In genomic region chr12:111886662-111887545, GRCh38 we compare ENCODE assay signal across 22 cellular contexts. TPM values are rescaled to one million over a fixed set of nuclear protein-coding genes. Genes with fewer than 3 reads are reported as not detected.
A peak's percentile ranks its signal among the peaks of the same experiment; 100 is the strongest.
DNase-seq lines count a peak whose midpoint lies in the region; ATAC-seq and TF ChIP-seq lines count a peak whose summit lies in the region.
"Had no signal": no experiment of that assay in that cellular context is flagged by ENCODE, and none has a peak within 500 bp of the region (broad histone marks: within the 10 kb centered on the region; RNA-seq: fewer than 3 reads in every experiment).

No MANE protein-coding gene starts in this region.

- WGBS in right cardiac atrium = 73% methylated on average over 7 of the region's 7 CpGs

- H3K4me1 Mint-ChIP-seq in CD14-positive monocyte = peaks cover 26% of the 10 kb centered on the region
- no peaks in the 10 kb centered on the region for H3K4me1 Mint-ChIP-seq in activated CD8-positive, alpha-beta T cell treated with anti-CD3 and anti-CD28 coated beads for 36 hours (ENCODE audit: low read depth)
- H3K4me1 Mint-ChIP-seq: brain had no signal

- peak; percentile 12 for DNase-seq in NOMO-1 treated with DMSO at 0.1 percent for 48 hours (lab: John Stamatoyannopoulos, UW; ENCODE audit: unreplicated experiment)
- DNase-seq in NOMO-1 treated with dmso at 0.1 percent for 144 hours (lab: John Stamatoyannopoulos, UW; ENCODE audit: unreplicated experiment) = no peak
- no peak for DNase-seq in CD14-positive monocyte (ENCODE audit: low spot score)
- no peak for DNase-seq in activated CD8-positive, alpha-beta T cell treated with anti-CD3 and anti-CD28 coated beads for 36 hours
- DNase-seq in right cardiac atrium = no peak
- no peak for DNase-seq in stimulated activated naive CD4-positive, alpha-beta T cell treated with Interleukin-2 at 50 U/mL for 16 hours (lab: John Stamatoyannopoulos, UW)
- no peak for DNase-seq in hippocampal formation (lab: John Stamatoyannopoulos, UW)
- DNase-seq: activated CD4-positive, alpha-beta T cell treated with anti-CD3 and anti-CD28 coated beads for 48 hours; activated CD8-positive, alpha-beta memory T cell treated with anti-CD3 and anti-CD28 coated beads, Interleukin-2, amount 50 U/mL, for 48 hours; AML-193; Calu3; HCEC 1CT; heart left ventricle; NCI-H524; nucleus accumbens; retina; stimulated activated CD4-positive, alpha-beta T cell treated with anti-CD3 and anti-CD28 coated beads, Interleukin-4, amount 100 ng/mL, for 4 hours; uterus had no signal

- H3K4me1 ChIP-seq in right cardiac atrium (ENCODE audit: control insufficient read depth, insufficient read depth, low read length) = no peaks in the 10 kb centered on the region
- H3K4me1 ChIP-seq: uterus had no signal

- H3K27me3 ChIP-seq in right cardiac atrium (ENCODE audit: control insufficient read depth, insufficient read depth) = no peaks in the 10 kb centered on the region
- H3K27me3 ChIP-seq: heart left ventricle, uterus had no signal

- H3K27ac Mint-ChIP-seq in CD14-positive monocyte = peak overlapping the region; percentile 11 to 85 (median 69)
- H3K27ac Mint-ChIP-seq in activated CD8-positive, alpha-beta T cell treated with anti-CD3 and anti-CD28 coated beads for 36 hours = peak overlapping the region; percentile 7
- H3K27ac Mint-ChIP-seq: activated naive CD8-positive, alpha-beta T cell had no signal

- no peak for TF ChIP-seq CTCF in CD14-positive monocyte (IDR thresholded peaks at IDR 0.05)
- no peak for TF ChIP-seq CTCF in activated CD8-positive, alpha-beta T cell treated with anti-CD3 and anti-CD28 coated beads for 36 hours (IDR thresholded peaks at IDR 0.05)

- no peak overlapping the region for H3K27ac ChIP-seq in right cardiac atrium (ENCODE audit: low read length)
- H3K27ac ChIP-seq: 22Rv1, uterus had no signal

- intact Hi-C loops in CD14-positive monocyte (cut with micrococcal nuclease) (no loop called here), right cardiac atrium (cut with DNase I) (no loop called here)
- intact Hi-C loops in activated CD8-positive, alpha-beta T cell treated with anti-CD3 and anti-CD28 coated beads for 36 hours (cut with micrococcal nuclease) = no loop called here

- H3K27me3 Mint-ChIP-seq in CD14-positive monocyte (ENCODE audit: low read depth in 3 of 3) = no peaks in the 10 kb centered on the region
- H3K27me3 Mint-ChIP-seq in activated CD8-positive, alpha-beta T cell treated with anti-CD3 and anti-CD28 coated beads for 36 hours = no peaks in the 10 kb centered on the region
- H3K27me3 Mint-ChIP-seq: activated naive CD8-positive, alpha-beta T cell; brain had no signal

- H3K36me3 Mint-ChIP-seq in CD14-positive monocyte = peaks cover 81 to 92% of the 10 kb centered on the region in 2 donors
- H3K36me3 Mint-ChIP-seq in activated CD8-positive, alpha-beta T cell treated with anti-CD3 and anti-CD28 coated beads for 36 hours (ENCODE audit: low read depth) = peaks cover 64% of the 10 kb centered on the region

- no peaks in the 10 kb centered on the region for H3K9me3 ChIP-seq in right cardiac atrium (ENCODE audit: control insufficient read depth, low read length)
- H3K9me3 ChIP-seq: heart left ventricle, uterus had no signal

- H3K4me3 Mint-ChIP-seq in CD14-positive monocyte = peak overlapping the region in 1 of 2 donors; percentile 36
- no peak overlapping the region for H3K4me3 Mint-ChIP-seq in activated CD8-positive, alpha-beta T cell treated with anti-CD3 and anti-CD28 coated beads for 36 hours
- H3K4me3 Mint-ChIP-seq: activated naive CD8-positive, alpha-beta T cell; brain had no signal

- ATAC-seq in activated CD8-positive, alpha-beta T cell treated with anti-CD3 and anti-CD28 coated beads for 36 hours = no peak
- ATAC-seq in right cardiac atrium (peak; percentile 34 to 60), GM21447 (IDR thresholded peaks at IDR 0.05; ENCODE audit: unreplicated experiment) (no peak)

- POLR2A ChIA-PET in activated CD8-positive, alpha-beta T cell treated with anti-CD3 and anti-CD28 coated beads for 36 hours (lab: Charles Lee) = interaction anchor here (1.0 kb wide), 1 partner anchor 45 kb away, joined by 3 read pairs; the partner anchor contains the start of gene MAPKAPK5

- H3K9me3 Mint-ChIP-seq in CD14-positive monocyte = no peaks in the 10 kb centered on the region
- H3K9me3 Mint-ChIP-seq in activated CD8-positive, alpha-beta T cell treated with anti-CD3 and anti-CD28 coated beads for 36 hours = no peaks in the 10 kb centered on the region

- CTCF ChIA-PET in activated CD8-positive, alpha-beta T cell treated with anti-CD3 and anti-CD28 coated beads for 36 hours (lab: Charles Lee) = no interaction called here

- no peak overlapping the region for H3K4me3 ChIP-seq in right cardiac atrium (ENCODE audit: low read length)
- H3K4me3 ChIP-seq: heart left ventricle, uterus had no signal

RNA-seq across cellular contexts. Expression of gene MAPKAPK5, which starts 44.9 kb away (rescaled TPM):
- polyA plus RNA-seq in CD14-positive monocyte = 10 to 100 TPM; 25.3 to 28.2 TPM
- total RNA-seq in activated CD8-positive, alpha-beta T cell treated with anti-CD3 and anti-CD28 coated beads for 36 hours = 10 to 100 TPM; 54.3 to 64.2 TPM
- 10 to 100 TPM; 26.4 to 35.0 (median 28.5) TPM for total RNA-seq in right cardiac atrium
- polyA plus RNA-seq in right cardiac atrium = 12.6 TPM

Comparison
In these comparisons a context has a peak if more than half of its experiments do, and no peak if none do; other contexts are left out.
1. ATAC-seq: peak in right cardiac atrium (2 of 2); none in activated CD8-positive, alpha-beta T cell treated with anti-CD3 and anti-CD28 coated beads for 36 hours (single experiment) and GM21447 (single experiment).